1 cellular context compared by ENCODE assay signal in the genomic region with DNA sequence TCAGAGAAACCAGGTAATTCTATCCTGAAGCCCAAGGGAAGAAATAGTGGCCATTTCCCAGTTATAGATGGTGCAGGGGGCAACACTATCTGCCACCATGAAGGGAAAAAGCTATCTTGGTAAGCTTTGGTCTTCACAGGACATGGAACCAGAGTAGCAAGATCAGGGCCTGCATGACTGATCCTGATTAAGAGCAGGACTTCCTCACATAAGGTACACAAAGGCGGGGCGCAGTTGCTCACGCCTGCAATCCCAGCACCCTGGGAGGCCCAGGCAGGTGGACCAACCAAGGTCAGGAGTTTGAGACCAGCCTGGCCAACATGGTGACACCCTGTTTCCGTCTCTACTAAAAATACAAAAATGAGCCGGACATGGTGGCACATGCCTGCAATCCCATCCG.
TF ChIP-seq lines count a peak whose summit lies in the region.

No MANE protein-coding gene starts in this region.

TF ChIP-seq in K562, 482 proteins besides CTCF, POLR2A, EP300 and RAD21 (continued from another document):
- TF ChIP-seq E4F1 (CRISPR knock-in tag; IDR thresholded peaks at IDR 0.05; ENCODE audit: borderline replicate concordance) (no peak), ZNF140 (CRISPR knock-in tag; IDR thresholded peaks at IDR 0.05) (no peak), BRD9 (IDR thresholded peaks at IDR 0.05; ENCODE audit: low read depth, partially characterized antibody) (no peak), ZNF57 (CRISPR knock-in tag; IDR thresholded peaks at IDR 0.05) (no peak)
TF ChIP-seq in K562: peak in this region for 0.
